19 cellular contexts compared by ENCODE assay signal in genomic region chr17:13583996-13584700, GRCh38. TPM values are rescaled to one million over a fixed set of nuclear protein-coding genes. Genes with fewer than 3 reads are reported as not detected.
A peak's percentile ranks its signal among the peaks of the same experiment; 100 is the strongest.
DNase-seq lines count a peak whose midpoint lies in the region; ATAC-seq and TF ChIP-seq lines count a peak whose summit lies in the region.
"Had no signal": no experiment of that assay in that cellular context is flagged by ENCODE, and none has a peak within 500 bp of the region (broad histone marks: within the 10 kb centered on the region; RNA-seq: fewer than 3 reads in every experiment).

No MANE protein-coding gene starts in this region.

- H3F3A ChIP-seq in OCI-LY1 (ENCODE audit: insufficient read depth, low read length): no peaks in the 10 kb centered on the region

- H3K4me3 ChIP-seq in OCI-LY1 (ENCODE audit: low read depth, low read length, poor library complexity, severe bottlenecking) (no peak overlapping the region), brain microvascular endothelial cell (ENCODE audit: low read depth, low read length) (no peak overlapping the region), osteoblast (ENCODE audit: insufficient read depth, low read length) (no peak overlapping the region)
- H3K4me3 ChIP-seq: A549; BLaER1 treated with 17β-estradiol and CSF1 and Interleukin-3, amounts not matched to agents 10 nM and 100 nM had no signal

- H3K9ac ChIP-seq in OCI-LY1 (ENCODE audit: low read length): no peak overlapping the region
- H3K9ac ChIP-seq: BLaER1 treated with 17β-estradiol and CSF1 and Interleukin-3, amounts not matched to agents 10 nM and 100 nM had no signal

- H3K27me3 ChIP-seq in OCI-LY1 (ENCODE audit: insufficient read depth, low read length) (no peaks in the 10 kb centered on the region), brain microvascular endothelial cell (replicated peaks) (no peaks in the 10 kb centered on the region), osteoblast (ENCODE audit: insufficient read depth, low read length) (no peaks in the 10 kb centered on the region)
- H3K27me3 ChIP-seq: BLaER1 treated with 17β-estradiol and CSF1 and Interleukin-3, amounts not matched to agents 10 nM and 100 nM had no signal

- TF ChIP-seq CTCF in OCI-LY1 (IDR thresholded peaks at IDR 0.05; ENCODE audit: low read length) (no peak), brain microvascular endothelial cell (IDR thresholded peaks at IDR 0.05; ENCODE audit: low read depth, low read length, missing control alignments) (no peak), osteoblast (IDR thresholded peaks at IDR 0.05; ENCODE audit: extremely low read depth, low read depth, low read length) (no peak)

- peak overlapping the region; percentile 84 for H3K27ac ChIP-seq in OCI-LY1 (ENCODE audit: low read depth, low read length, poor library complexity, severe bottlenecking)
- H3K27ac ChIP-seq in brain microvascular endothelial cell: peak overlapping the region; percentile 27
- peak overlapping the region; percentile 95 for H3K27ac ChIP-seq in osteoblast (ENCODE audit: low read depth, low read length)
- H3K27ac ChIP-seq: A549; BLaER1 treated with 17β-estradiol and CSF1 and Interleukin-3, amounts not matched to agents 10 nM and 100 nM had no signal

- ATAC-seq in GM18867 (IDR thresholded peaks at IDR 0.05; ENCODE audit: unreplicated experiment): no peak
- ATAC-seq in HG03025 (IDR thresholded peaks at IDR 0.05; ENCODE audit: low FRiP score, unreplicated experiment): no peak
- ATAC-seq: HCT116, HepG2 had no signal

- H3K4me2 ChIP-seq in OCI-LY1 (ENCODE audit: low read length) (no peak overlapping the region), osteoblast (ENCODE audit: insufficient read depth, low read length) (peak overlapping the region; percentile 86)
- H3K4me2 ChIP-seq: A549; BLaER1 treated with 17β-estradiol and CSF1 and Interleukin-3, amounts not matched to agents 10 nM and 100 nM had no signal

- no peaks in the 10 kb centered on the region for H3K9me2 ChIP-seq in OCI-LY1 (ENCODE audit: low read depth, low read length)

- peaks cover 24% of the 10 kb centered on the region for H3K4me1 ChIP-seq in OCI-LY1 (ENCODE audit: insufficient read depth, low read length, severe bottlenecking)
- peaks cover 53% of the 10 kb centered on the region for H3K4me1 ChIP-seq in osteoblast (ENCODE audit: insufficient read depth, low read length)
- H3K4me1 ChIP-seq: A549 had no signal

- DNase-seq in EH (ENCODE audit: low read depth) (peak; percentile 54), brain microvascular endothelial cell (no peak), osteoblast (ENCODE audit: insufficient read length, low spot score, missing footprints) (no peak), NCI-H82 treated with DMSO at 0.1 percent for 48 hours (lab: John Stamatoyannopoulos, UW; ENCODE audit: unreplicated experiment) (no peak), OCI-M1 (lab: John Stamatoyannopoulos, UW) (no peak)
- DNase-seq: CD8-positive, alpha-beta memory T cell; DMS53; GOT3; NCI-H146; NCI-H2029 treated with DMSO at 0.1 percent for 48 hours; NCI-H2171; NCI-H774 had no signal

- in situ Hi-C loops in brain microvascular endothelial cell (cut with HindIII; ENCODE audit: low pct_ligation_motif_present, low sequenced_read_pairs): loop anchor here (25.0 kb wide), 1 partner anchor 728 kb away; the partner anchor contains the start of gene HS3ST3B1

- H3K9me3 ChIP-seq in OCI-LY1 (ENCODE audit: low read length) (no peaks in the 10 kb centered on the region), osteoblast (ENCODE audit: low read depth, low read length) (no peaks in the 10 kb centered on the region)
- H3K9me3 ChIP-seq: A549 had no signal

- no peak overlapping the region for H2AFZ ChIP-seq in OCI-LY1 (ENCODE audit: low read length)
- no peak overlapping the region for H2AFZ ChIP-seq in osteoblast (ENCODE audit: low read length)

- no peaks in the 10 kb centered on the region for H4K20me1 ChIP-seq in OCI-LY1 (ENCODE audit: insufficient read depth, low read length)
- no peaks in the 10 kb centered on the region for H4K20me1 ChIP-seq in osteoblast (ENCODE audit: insufficient read depth, low read length)

- H3K79me2 ChIP-seq in OCI-LY1 (ENCODE audit: insufficient read depth, low read length) (no peaks in the 10 kb centered on the region), osteoblast (ENCODE audit: insufficient read depth, low read length) (peaks cover 78% of the 10 kb centered on the region)

- no peaks in the 10 kb centered on the region for H3K36me3 ChIP-seq in OCI-LY1 (ENCODE audit: insufficient read depth, low read length)
- no peaks in the 10 kb centered on the region for H3K36me3 ChIP-seq in brain microvascular endothelial cell (replicated peaks)
- H3K36me3 ChIP-seq in osteoblast (ENCODE audit: insufficient read depth, low read length): no peaks in the 10 kb centered on the region
- H3K36me3 ChIP-seq: BLaER1 treated with 17β-estradiol and CSF1 and Interleukin-3, amounts not matched to agents 10 nM and 100 nM had no signal

RNA-seq across cellular contexts. Expression of gene HS3ST3A1, which starts 17.6 kb away (rescaled TPM):
- 7.1 and 8.3 TPM in 2 replicates for total RNA-seq in osteoblast
- total RNA-seq: CD8-positive, alpha-beta memory T cell had no signal

Comparison
In these comparisons a context has a peak if more than half of its experiments do, and no peak if none do; other contexts are left out.
1. H3K27ac ChIP-seq: peak in every context shown above with its lines; median percentile 95 in osteoblast; 84 in OCI-LY1; 27 in brain microvascular endothelial cell.